Comparison of ENCODE assay signal across 8 cellular contexts in the genomic region with DNA sequence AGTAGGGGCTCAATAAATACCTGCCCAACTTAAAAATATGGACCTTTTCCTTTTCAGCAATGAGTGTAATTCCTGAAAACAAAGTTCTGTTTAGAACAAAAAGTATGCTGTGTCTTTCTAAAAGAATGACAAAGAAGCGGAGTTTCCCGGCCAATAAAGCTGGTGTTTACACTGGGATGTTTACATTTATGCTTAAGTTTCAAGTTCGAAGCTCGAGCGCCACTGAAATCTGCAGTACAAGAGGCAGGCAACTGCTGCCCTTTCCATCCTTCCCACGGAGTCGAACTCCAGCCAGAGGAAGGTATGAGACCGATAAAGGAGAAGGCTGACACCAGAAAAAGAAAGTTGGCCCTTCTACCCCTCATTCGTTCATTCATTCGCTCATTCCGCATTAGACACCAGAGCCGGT. TPM values are rescaled to one million over a fixed set of nuclear protein-coding genes. Genes with fewer than 3 reads are reported as not detected.
DNase-seq lines count a peak whose midpoint lies in the region; ATAC-seq and TF ChIP-seq lines count a peak whose summit lies in the region.

No MANE protein-coding gene starts in this region.

- no CpG with 5 or more reads among the region's 12 CpGs for WGBS in iPS DF 6.9 (ENCODE audit: insufficient coverage, insufficient read length)

- intact Hi-C loops in activated B cell treated with CpG ODN at 0.5 μM for 24 hours (cut with micrococcal nuclease) = loop anchor here (1.0 to 5.0 kb wide), 6 partner anchors 196 to 1076 kb away; a partner anchor contains a TSS

- H3K27ac ChIP-seq in iPS DF 6.9 (ENCODE audit: low read length) (no peak overlapping the region), stomach smooth muscle (ENCODE audit: low read length) (peak overlapping the region; percentile 82)

- POLR2A ChIA-PET in activated B cell treated with CpG ODN at 0.5 μM for 24 hours (lab: Charles Lee) = interaction anchor here (1.9 kb wide), 1 partner anchor 510 kb away, joined by 5 read pairs; no protein-coding TSS in a partner anchor

- H3K4me1 Mint-ChIP-seq in activated B cell treated with CpG ODN at 0.5 μM for 24 hours = peaks cover 22% of the 10 kb centered on the region

- no peak for TF ChIP-seq CTCF in activated B cell treated with CpG ODN at 0.5 μM for 24 hours (IDR thresholded peaks at IDR 0.05)

- H3K27me3 ChIP-seq in iPS DF 6.9 (ENCODE audit: control insufficient read depth, insufficient read depth, low read length) = no peaks in the 10 kb centered on the region
- peaks cover 0 to 7% of the 10 kb centered on the region in 2 donors for H3K27me3 ChIP-seq in stomach smooth muscle (ENCODE audit: control insufficient read depth in 1 of 2, insufficient read depth in 2 of 2, low read length in 2 of 2)

- H3K9me3 ChIP-seq in iPS DF 6.9 (ENCODE audit: control insufficient read depth, insufficient read depth, low read length) = no peaks in the 10 kb centered on the region; the same call in 1 of the 2 replicates
- no peaks in the 10 kb centered on the region for H3K9me3 ChIP-seq in stomach smooth muscle (ENCODE audit: control insufficient read depth in 2 of 2, low read length in 2 of 2)

- H3K4me1 ChIP-seq in iPS DF 6.9 (ENCODE audit: control insufficient read depth, insufficient read depth, low read length) (no peaks in the 10 kb centered on the region), stomach smooth muscle (ENCODE audit: control insufficient read depth, insufficient read depth, low read length) (no peaks in the 10 kb centered on the region)

- CTCF ChIA-PET in activated B cell treated with CpG ODN at 0.5 μM for 24 hours (lab: Charles Lee) = interaction anchor here (1.4 kb wide), 1 partner anchor 468 kb away, joined by 3 read pairs; no protein-coding TSS in a partner anchor

- no peaks in the 10 kb centered on the region for H3K27me3 Mint-ChIP-seq in activated B cell treated with CpG ODN at 0.5 μM for 24 hours

- H3K9me3 Mint-ChIP-seq in activated B cell treated with CpG ODN at 0.5 μM for 24 hours = no peaks in the 10 kb centered on the region

- H3K4me3 ChIP-seq in iPS DF 6.9 (ENCODE audit: low read length) = peak overlapping the region; percentile 64; the same call in 1 of the 2 replicates
- H3K4me3 ChIP-seq in stomach smooth muscle (ENCODE audit: low read length in 2 of 2) = peak overlapping the region; percentile 70 to 78

- DNase-seq in DMS53 (lab: John Stamatoyannopoulos, UW) (peak; percentile 73), DMS53 treated with DMSO at 0.1 percent for 48 hours (lab: John Stamatoyannopoulos, UW; ENCODE audit: unreplicated experiment) (no peak), activated B cell treated with CpG ODN at 0.5 μM for 24 hours (no peak), iPS DF 6.9 (ENCODE audit: low read depth, low spot score) (no peak)
- DNase-seq in stimulated activated CD4-positive, alpha-beta T cell treated with anti-CD3 and anti-CD28 coated beads, Interleukin-4, amount 100 ng/mL, for 1 hour = no peak

- H3K27ac Mint-ChIP-seq in activated B cell treated with CpG ODN at 0.5 μM for 24 hours = peak overlapping the region; percentile 97

- peak overlapping the region; percentile 89 for H3K4me3 Mint-ChIP-seq in activated B cell treated with CpG ODN at 0.5 μM for 24 hours

- no peaks in the 10 kb centered on the region for H3K36me3 ChIP-seq in iPS DF 6.9 (ENCODE audit: control insufficient read depth, insufficient read depth, low read length)
- H3K36me3 ChIP-seq in stomach smooth muscle (ENCODE audit: control insufficient read depth in 2 of 2, insufficient read depth in 2 of 2, low read length in 2 of 2) = peaks cover 0 to under 1% of the 10 kb centered on the region in 2 donors

- H3K9ac ChIP-seq in stomach smooth muscle (ENCODE audit: low read length in 2 of 2) = peak overlapping the region; percentile 81 to 82

- peaks cover 13% of the 10 kb centered on the region for H3K36me3 Mint-ChIP-seq in activated B cell treated with CpG ODN at 0.5 μM for 24 hours (ENCODE audit: low read depth)

- ATAC-seq in activated B cell treated with CpG ODN at 0.5 μM for 24 hours (ENCODE audit: low read depth) (no peak), GM18867 (IDR thresholded peaks at IDR 0.05; ENCODE audit: unreplicated experiment) (no peak), HG03565 (IDR thresholded peaks at IDR 0.05; ENCODE audit: unreplicated experiment) (no peak)

RNA-seq across cellular contexts. Expression of a gene that starts 1.0 kb away (rescaled TPM):
- 23.9 and 24.5 TPM in 2 replicates for total RNA-seq in activated B cell treated with CpG ODN at 0.5 μM for 24 hours

RNA-seq across cellular contexts. Expression of a gene that starts 8.6 kb away (rescaled TPM):
- total RNA-seq in activated B cell treated with CpG ODN at 0.5 μM for 24 hours = not detected in 2 replicates

RNA-seq across cellular contexts. Expression of a gene that starts 35.7 kb away (rescaled TPM):
- not detected in 2 replicates for total RNA-seq in activated B cell treated with CpG ODN at 0.5 μM for 24 hours
